Comparison of ENCODE assay signal across 12 cellular contexts in genomic region chr12:3252416-3252815, GRCh38.
DNase-seq lines count a peak whose midpoint lies in the region; ATAC-seq and TF ChIP-seq lines count a peak whose summit lies in the region.
"Had no signal": no experiment of that assay in that cellular context is flagged by ENCODE, and none has a peak within 500 bp of the region (broad histone marks: within the 10 kb centered on the region; RNA-seq: fewer than 3 reads in every experiment).

No MANE protein-coding gene starts in this region.

- H3K9me3 Mint-ChIP-seq in activated T-helper 1 cell treated with anti-CD3 and anti-CD28 coated beads, Interleukin-12 subunit alpha, Interleukin-12 subunit beta, Interleukin-2, Interleukin-4 antibody, amounts not matched to agents 30 ng/mL and 10 ng/mL and 1 ng/mL, durations not matched to agents 14 hours and 24 hours and 36 hours: no peaks in the 10 kb centered on the region
- H3K9me3 Mint-ChIP-seq: HFFc6, neural crest cell had no signal

- H3K27me3 Mint-ChIP-seq in activated T-helper 1 cell treated with anti-CD3 and anti-CD28 coated beads, Interleukin-12 subunit alpha, Interleukin-12 subunit beta, Interleukin-2, Interleukin-4 antibody, amounts not matched to agents 30 ng/mL and 10 ng/mL and 1 ng/mL, durations not matched to agents 14 hours and 24 hours and 36 hours (ENCODE audit: insufficient read depth): peaks cover 7% of the 10 kb centered on the region

- H3K27ac ChIP-seq in caudate nucleus (ENCODE audit: low read depth, low read length): no peak overlapping the region
- peak overlapping the region; percentile 90 to 97 (median 94) for H3K27ac ChIP-seq in gastrocnemius medialis

- no peak overlapping the region for H3K27ac Mint-ChIP-seq in activated T-helper 1 cell treated with anti-CD3 and anti-CD28 coated beads, Interleukin-12 subunit alpha, Interleukin-12 subunit beta, Interleukin-2, Interleukin-4 antibody, amounts not matched to agents 30 ng/mL and 10 ng/mL and 1 ng/mL, durations not matched to agents 14 hours and 24 hours and 36 hours
- H3K27ac Mint-ChIP-seq: HFFc6 had no signal

- no peak for TF ChIP-seq CTCF in gastrocnemius medialis (IDR thresholded peaks at IDR 0.05 in 4 of 5, conservative IDR thresholded peaks at IDR 0.05 in 1 of 5)

- in situ Hi-C loops in gastrocnemius medialis (cut with MboI; ENCODE audit: low sequenced_read_pairs in 4 of 4): no loop called here

- TF ChIP-seq POLR2A in gastrocnemius medialis (IDR thresholded peaks at IDR 0.05): peak in 1 of 2 donors; percentile 45

- H3K4me3 Mint-ChIP-seq in activated T-helper 1 cell treated with anti-CD3 and anti-CD28 coated beads, Interleukin-12 subunit alpha, Interleukin-12 subunit beta, Interleukin-2, Interleukin-4 antibody, amounts not matched to agents 30 ng/mL and 10 ng/mL and 1 ng/mL, durations not matched to agents 14 hours and 24 hours and 36 hours: no peak overlapping the region
- H3K4me3 Mint-ChIP-seq: HFFc6, neural crest cell had no signal

- H3K36me3 ChIP-seq in gastrocnemius medialis: no peaks in the 10 kb centered on the region

- intact Hi-C loops in gastrocnemius medialis (cut with DNase I; ENCODE audit: low total_unique reads): loop anchor here (5.0 to 10.0 kb wide), 3 partner anchors 250 to 458 kb away; partner anchors contain the start of genes FKBP4 and TULP3
- intact Hi-C loops in activated T-helper 1 cell treated with anti-CD3 and anti-CD28 coated beads, Interleukin-12 subunit alpha, Interleukin-12 subunit beta, Interleukin-2, Interleukin-4 antibody, amounts not matched to agents 30 ng/mL and 10 ng/mL and 1 ng/mL, durations not matched to agents 14 hours and 24 hours and 36 hours (cut with micrococcal nuclease): no loop called here

- H3K9me3 ChIP-seq in gastrocnemius medialis: no peaks in the 10 kb centered on the region

- peaks cover 8% of the 10 kb centered on the region for H3K4me1 Mint-ChIP-seq in activated T-helper 1 cell treated with anti-CD3 and anti-CD28 coated beads, Interleukin-12 subunit alpha, Interleukin-12 subunit beta, Interleukin-2, Interleukin-4 antibody, amounts not matched to agents 30 ng/mL and 10 ng/mL and 1 ng/mL, durations not matched to agents 14 hours and 24 hours and 36 hours (ENCODE audit: low read depth)

- H3K36me3 Mint-ChIP-seq in activated T-helper 1 cell treated with anti-CD3 and anti-CD28 coated beads, Interleukin-12 subunit alpha, Interleukin-12 subunit beta, Interleukin-2, Interleukin-4 antibody, amounts not matched to agents 30 ng/mL and 10 ng/mL and 1 ng/mL, durations not matched to agents 14 hours and 24 hours and 36 hours (ENCODE audit: low read depth): no peaks in the 10 kb centered on the region

- ATAC-seq in gastrocnemius medialis: peak; percentile 73 to 85
- ATAC-seq in HG02981 (IDR thresholded peaks at IDR 0.05; ENCODE audit: unreplicated experiment): no peak

- H3K4me3 ChIP-seq in gastrocnemius medialis: peak overlapping the region in 1 of 4 donors; percentile 19

- peaks cover 79 to 88% of the 10 kb centered on the region in 2 donors for H3K4me1 ChIP-seq in gastrocnemius medialis

- H3K27me3 ChIP-seq in gastrocnemius medialis: no peaks in the 10 kb centered on the region

- DNase-seq in GM04503 (ENCODE audit: low read depth) (peak; percentile 11), caudate nucleus (lab: John Stamatoyannopoulos, UW) (peak in 44 of 61 donors; percentile 4 to 97 (median 33)), hippocampal formation (lab: John Stamatoyannopoulos, UW) (peak; percentile 33 to 74), gastrocnemius medialis (peak; percentile 95 to 98), DMS53 treated with DMSO at 0.1 percent for 48 hours (lab: John Stamatoyannopoulos, UW; ENCODE audit: unreplicated experiment) (no peak), HT-29 (ENCODE audit: low spot score) (no peak)
- no peak for DNase-seq in activated T-helper 1 cell treated with anti-CD3 and anti-CD28 coated beads, Interleukin-12 subunit alpha, Interleukin-12 subunit beta, Interleukin-2, Interleukin-4 antibody, amounts not matched to agents 30 ng/mL and 10 ng/mL and 1 ng/mL, durations not matched to agents 14 hours and 24 hours and 36 hours (ENCODE audit: low spot score)
- DNase-seq: activated naive CD4-positive, alpha-beta T cell treated with Interleukin-2 at 50 U/mL for 16 hours; foreskin melanocyte; HFFc6 had no signal

Comparison
In these comparisons a context has a peak if more than half of its experiments do, and no peak if none do; other contexts are left out.
1. DNase-seq: peak in GM04503 (single experiment), caudate nucleus (44 of 61), hippocampal formation (2 of 2) and gastrocnemius medialis (2 of 2); none in DMS53 treated with DMSO at 0.1 percent for 48 hours (single experiment), activated T-helper 1 cell treated with anti-CD3 and anti-CD28 coated beads, Interleukin-12 subunit alpha, Interleukin-12 subunit beta, Interleukin-2, Interleukin-4 antibody, amounts not matched to agents 30 ng/mL and 10 ng/mL and 1 ng/mL, durations not matched to agents 14 hours and 24 hours and 36 hours (single experiment) and HT-29 (single experiment).